In the genomic region with DNA sequence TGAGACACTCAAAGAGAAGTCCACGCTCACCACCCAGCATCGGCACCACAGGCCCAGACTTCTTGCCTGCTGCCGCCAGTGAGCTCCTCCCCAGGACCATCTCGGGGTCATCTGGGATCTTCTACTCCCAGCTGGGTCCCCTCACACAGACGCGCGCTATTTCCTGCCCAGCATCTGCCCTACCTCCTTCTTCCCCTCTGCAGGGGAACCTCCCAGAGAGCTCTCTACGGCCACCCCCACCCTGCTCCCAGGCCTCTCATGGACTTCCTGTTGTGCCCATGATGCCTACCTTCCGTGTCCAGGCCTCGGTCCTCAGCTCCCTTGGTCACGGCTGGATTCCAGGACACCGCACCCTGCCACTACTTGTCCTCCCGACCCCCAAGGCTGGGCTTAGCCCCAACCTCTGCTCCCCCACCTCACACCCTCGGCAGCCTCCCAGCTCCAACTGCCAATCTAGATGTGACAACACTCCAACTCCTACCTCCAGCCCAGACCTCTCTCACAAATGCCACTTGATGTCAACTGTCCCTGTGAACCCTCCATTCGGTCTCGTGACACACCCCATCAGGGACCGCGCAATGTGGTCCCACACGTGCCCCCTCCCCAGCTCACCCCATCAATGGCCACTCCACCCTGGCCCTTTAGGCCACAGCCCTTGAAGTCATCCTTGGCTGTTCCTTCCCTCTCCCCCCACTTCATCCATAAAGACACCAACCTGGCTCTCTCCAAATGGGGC, we compare ENCODE assay signal across 9 cellular contexts. TPM values are rescaled to one million over a fixed set of nuclear protein-coding genes. Genes with fewer than 3 reads are reported as not detected.
DNase-seq lines count a peak whose midpoint lies in the region; ATAC-seq lines count a peak whose summit lies in the region.
"Had no signal": no experiment of that assay in that cellular context is flagged by ENCODE, and none has a peak within 500 bp of the region (broad histone marks: within the 10 kb centered on the region; RNA-seq: fewer than 3 reads in every experiment).

No MANE protein-coding gene starts in this region.

- no peaks in the 10 kb centered on the region for H3K27me3 ChIP-seq in HAP-1 (ENCODE audit: low read depth)

- in situ Hi-C loops in HAP-1 (cut with MboI; ENCODE audit: low sequenced_read_pairs): no loop called here

- H3K36me3 Mint-ChIP-seq in activated naive CD8-positive, alpha-beta T cell treated with anti-CD3 and anti-CD28 coated beads for 36 hours: peaks cover 26% of the 10 kb centered on the region
- H3K36me3 Mint-ChIP-seq in naive thymus-derived CD8-positive, alpha-beta T cell: peaks cover 3 to 71% (median 5%) of the 10 kb centered on the region in 3 donors

- DNase-seq in GDM1 (lab: John Stamatoyannopoulos, UW) (peak; percentile 25), SK-N-DZ (ENCODE audit: low spot score) (no peak), HAP-1 (ENCODE audit: low spot score in 2 of 2) (no peak)
- DNase-seq in activated naive CD8-positive, alpha-beta T cell treated with anti-CD3 and anti-CD28 coated beads for 36 hours: no peak
- DNase-seq in naive thymus-derived CD8-positive, alpha-beta T cell: peak in 3 of 10 donors; percentile 17 to 33 (median 23)
- DNase-seq in activated CD8-positive, alpha-beta memory T cell treated with anti-CD3 and anti-CD28 coated beads, Interleukin-2, amount 50 U/mL, for 4 hours: no peak
- DNase-seq: NCI-H524 had no signal

- H3K9me3 Mint-ChIP-seq in activated naive CD8-positive, alpha-beta T cell treated with anti-CD3 and anti-CD28 coated beads for 36 hours: no peaks in the 10 kb centered on the region
- H3K9me3 Mint-ChIP-seq in naive thymus-derived CD8-positive, alpha-beta T cell: no peaks in the 10 kb centered on the region

- peaks cover 32% of the 10 kb centered on the region for H3K36me3 ChIP-seq in HAP-1 (replicated peaks)

- H3K27me3 Mint-ChIP-seq in activated naive CD8-positive, alpha-beta T cell treated with anti-CD3 and anti-CD28 coated beads for 36 hours: no peaks in the 10 kb centered on the region
- no peaks in the 10 kb centered on the region for H3K27me3 Mint-ChIP-seq in naive thymus-derived CD8-positive, alpha-beta T cell

- peak overlapping the region; percentile 87 for H3K27ac Mint-ChIP-seq in activated naive CD8-positive, alpha-beta T cell treated with anti-CD3 and anti-CD28 coated beads for 36 hours
- H3K27ac Mint-ChIP-seq in naive thymus-derived CD8-positive, alpha-beta T cell: peak overlapping the region; percentile 88 to 96 (median 94)

- no peaks in the 10 kb centered on the region for H3K4me1 ChIP-seq in HAP-1

- H3K4me1 Mint-ChIP-seq in activated naive CD8-positive, alpha-beta T cell treated with anti-CD3 and anti-CD28 coated beads for 36 hours: peaks cover 23% of the 10 kb centered on the region
- H3K4me1 Mint-ChIP-seq in naive thymus-derived CD8-positive, alpha-beta T cell: peaks cover 33 to 63% (median 56%) of the 10 kb centered on the region in 4 donors

- ATAC-seq in HG03432 (IDR thresholded peaks at IDR 0.05; ENCODE audit: unreplicated experiment): peak; percentile 41
- peak; percentile 46 to 48 for ATAC-seq in naive thymus-derived CD8-positive, alpha-beta T cell
- no peak for ATAC-seq in HG02610 (IDR thresholded peaks at IDR 0.05; ENCODE audit: unreplicated experiment)

- H3K4me3 Mint-ChIP-seq in activated naive CD8-positive, alpha-beta T cell treated with anti-CD3 and anti-CD28 coated beads for 36 hours: peak overlapping the region; percentile 15
- peak overlapping the region; percentile 19 to 86 (median 53) for H3K4me3 Mint-ChIP-seq in naive thymus-derived CD8-positive, alpha-beta T cell

- POLR2A ChIA-PET in naive thymus-derived CD8-positive, alpha-beta T cell (lab: Charles Lee): interaction anchor here (0.6 to 2.9 kb wide), 9 partner anchors 9 to 1627 kb away, joined by 3 to 18 read pairs (median 8); a partner anchor contains a TSS

- no peaks in the 10 kb centered on the region for H3K9me3 ChIP-seq in HAP-1

- H3K4me3 ChIP-seq in HAP-1: no peak overlapping the region

RNA-seq across cellular contexts. Expression of a gene that starts 45.3 kb away (rescaled TPM):
- total RNA-seq in activated naive CD8-positive, alpha-beta T cell treated with anti-CD3 and anti-CD28 coated beads for 36 hours: 10 to 100 TPM; 37.6 to 41.4 TPM
- total RNA-seq in naive thymus-derived CD8-positive, alpha-beta T cell: 100 to 1,000 TPM; 117 to 118 TPM
- 10 to 100 TPM; 53.3 to 63.3 (median 62.0) TPM for polyA plus RNA-seq in naive thymus-derived CD8-positive, alpha-beta T cell
- polyA plus RNA-seq in SK-N-DZ (2014; cell fraction: cytosol; rRNA removed): 86.2 and 100 TPM in 2 replicates
- polyA plus RNA-seq in SK-N-DZ (2014; cell fraction: nucleus; rRNA removed): 709 and 714 TPM in 2 replicates
